ENCODE assay signal across 27 cellular contexts in genomic region chr4:26709246-26709645, GRCh38.
"Had no signal": no experiment of that assay in that cellular context is flagged by ENCODE, and none has a peak within 500 bp of the region (broad histone marks: within the 10 kb centered on the region; RNA-seq: fewer than 3 reads in every experiment).

No MANE protein-coding gene starts in this region.

- H3K27me3 ChIP-seq: adrenal gland, body of pancreas, esophagus muscularis mucosa, foreskin keratinocyte, gastrocnemius medialis, heart right ventricle had no signal

- H3K27ac ChIP-seq: adrenal gland, body of pancreas, esophagus muscularis mucosa, foreskin keratinocyte, gastrocnemius medialis, heart right ventricle had no signal

- H3K9me3 ChIP-seq: body of pancreas, gastrocnemius medialis had no signal

- DNase-seq: activated CD4-positive, alpha-beta memory T cell treated with anti-CD3 and anti-CD28 coated beads, Interleukin-2, amount 10 ng/mL, durations not matched to agents 7 days and 5 days; activated CD4-positive, alpha-beta T cell treated with anti-CD3 and anti-CD28 coated beads for 1 hour; activated CD4-positive, alpha-beta T cell treated with anti-CD3 and anti-CD28 coated beads for 4 hours; activated CD4-positive, alpha-beta T cell treated with anti-CD3 and anti-CD28 coated beads, Interleukin-2, amount 10 ng/mL, durations not matched to agents 7 days and 5 days; activated CD4-positive, alpha-beta T cell treated with anti-CD3 and anti-CD28 coated beads, Interleukin-2, amount 50 U/mL, for 4 hours; activated effector memory CD4-positive, alpha-beta T cell treated with Interleukin-2 at 50 U/mL for 16 hours; activated naive CD4-positive, alpha-beta T cell treated with anti-CD3 and anti-CD28 coated beads for 36 hours; activated naive CD8-positive, alpha-beta T cell treated with anti-CD3 and anti-CD28 coated beads for 36 hours; activated naive CD8-positive, alpha-beta T cell treated with anti-CD3 and anti-CD28 coated beads, Interleukin-2, amount 50 U/mL, for 24 hours; activated T-cell treated with anti-CD3 and anti-CD28 coated beads, Interleukin-2, amount 50 U/mL, for 4 hours; adrenal gland; amygdala; aorta; body of pancreas; caudate nucleus; cortex of kidney; effector CD8-positive, alpha-beta T cell; erythroblast; foreskin keratinocyte; gastrocnemius medialis; heart right ventricle; T-helper 2 cell had no signal

- H3K4me3 ChIP-seq: adrenal gland, body of pancreas, esophagus muscularis mucosa, gastrocnemius medialis, heart right ventricle had no signal

- FAIRE-seq: colon, endometrium had no signal

- H3K4me3 Mint-ChIP-seq: activated CD4-positive, alpha-beta memory T cell treated with anti-CD3 and anti-CD28 coated beads, Interleukin-2, amount 10 ng/mL, durations not matched to agents 7 days and 5 days; activated CD4-positive, alpha-beta T cell treated with anti-CD3 and anti-CD28 coated beads, Interleukin-2, amount 10 ng/mL, durations not matched to agents 7 days and 5 days; activated naive CD4-positive, alpha-beta T cell treated with anti-CD3 and anti-CD28 coated beads for 36 hours; activated naive CD4-positive, alpha-beta T cell treated with anti-CD3 and anti-CD28 coated beads, Interleukin-2, amount 50 U/mL, for 24 hours; activated naive CD8-positive, alpha-beta T cell treated with anti-CD3 and anti-CD28 coated beads for 36 hours; activated naive CD8-positive, alpha-beta T cell treated with anti-CD3 and anti-CD28 coated beads, Interleukin-2, amount 50 U/mL, for 24 hours; activated T-cell treated with anti-CD3 and anti-CD28 coated beads, Interleukin-2, amount 50 U/mL, for 4 hours; activated T-helper 17 cell treated with anti-CD3 and anti-CD28 coated beads, Interleukin-2, amount 50 U/mL, for 72 hours had no signal

- ATAC-seq: activated naive CD8-positive, alpha-beta T cell treated with anti-CD3 and anti-CD28 coated beads, Interleukin-2, amount 50 U/mL, for 24 hours; activated T-cell treated with anti-CD3 and anti-CD28 coated beads, Interleukin-2, amount 50 U/mL, for 4 hours; activated T-helper 17 cell treated with anti-CD3 and anti-CD28 coated beads, Interleukin-2, amount 50 U/mL, for 72 hours; body of pancreas; foreskin keratinocyte; gastrocnemius medialis; heart right ventricle had no signal

- H3K4me1 ChIP-seq: adrenal gland, body of pancreas, esophagus muscularis mucosa, gastrocnemius medialis had no signal

- H3K27ac Mint-ChIP-seq: activated CD4-positive, alpha-beta memory T cell treated with anti-CD3 and anti-CD28 coated beads, Interleukin-2, amount 10 ng/mL, durations not matched to agents 7 days and 5 days; activated CD4-positive, alpha-beta T cell treated with anti-CD3 and anti-CD28 coated beads, Interleukin-2, amount 10 ng/mL, durations not matched to agents 7 days and 5 days; activated naive CD4-positive, alpha-beta T cell treated with anti-CD3 and anti-CD28 coated beads for 36 hours; activated naive CD4-positive, alpha-beta T cell treated with anti-CD3 and anti-CD28 coated beads, Interleukin-2, amount 50 U/mL, for 24 hours; activated naive CD8-positive, alpha-beta T cell treated with anti-CD3 and anti-CD28 coated beads, Interleukin-2, amount 50 U/mL, for 24 hours; activated T-helper 17 cell treated with anti-CD3 and anti-CD28 coated beads, Interleukin-2, amount 50 U/mL, for 72 hours had no signal

- H3K4me1 Mint-ChIP-seq: activated CD4-positive, alpha-beta memory T cell treated with anti-CD3 and anti-CD28 coated beads, Interleukin-2, amount 10 ng/mL, durations not matched to agents 7 days and 5 days; activated CD4-positive, alpha-beta T cell treated with anti-CD3 and anti-CD28 coated beads, Interleukin-2, amount 10 ng/mL, durations not matched to agents 7 days and 5 days; activated naive CD4-positive, alpha-beta T cell treated with anti-CD3 and anti-CD28 coated beads, Interleukin-2, amount 50 U/mL, for 24 hours; activated naive CD8-positive, alpha-beta T cell treated with anti-CD3 and anti-CD28 coated beads for 36 hours; activated naive CD8-positive, alpha-beta T cell treated with anti-CD3 and anti-CD28 coated beads, Interleukin-2, amount 50 U/mL, for 24 hours; activated T-helper 17 cell treated with anti-CD3 and anti-CD28 coated beads, Interleukin-2, amount 50 U/mL, for 72 hours had no signal

- H3K27me3 Mint-ChIP-seq: activated CD4-positive, alpha-beta memory T cell treated with anti-CD3 and anti-CD28 coated beads, Interleukin-2, amount 10 ng/mL, durations not matched to agents 7 days and 5 days; activated CD4-positive, alpha-beta T cell treated with anti-CD3 and anti-CD28 coated beads, Interleukin-2, amount 10 ng/mL, durations not matched to agents 7 days and 5 days; activated naive CD4-positive, alpha-beta T cell treated with anti-CD3 and anti-CD28 coated beads, Interleukin-2, amount 50 U/mL, for 24 hours; activated naive CD8-positive, alpha-beta T cell treated with anti-CD3 and anti-CD28 coated beads for 36 hours; activated naive CD8-positive, alpha-beta T cell treated with anti-CD3 and anti-CD28 coated beads, Interleukin-2, amount 50 U/mL, for 24 hours; activated T-helper 17 cell treated with anti-CD3 and anti-CD28 coated beads, Interleukin-2, amount 50 U/mL, for 72 hours had no signal

- H3K36me3 ChIP-seq: adrenal gland, esophagus muscularis mucosa, gastrocnemius medialis, heart right ventricle had no signal
